Comparison of ENCODE assay signal across 8 cellular contexts in genomic region chr16:87956169-87956770, GRCh38. TPM values are rescaled to one million over a fixed set of nuclear protein-coding genes. Genes with fewer than 3 reads are reported as not detected.
A peak's percentile ranks its signal among the peaks of the same experiment; 100 is the strongest.
DNase-seq lines count a peak whose midpoint lies in the region; ATAC-seq and TF ChIP-seq lines count a peak whose summit lies in the region.

No MANE protein-coding gene starts in this region.

- H3K36me3 Mint-ChIP-seq in IgD-negative memory B cell (peaks cover 1% of the 10 kb centered on the region), endothelial cell (ENCODE audit: low read depth, unreplicated experiment) (peaks cover 26% of the 10 kb centered on the region), osteocyte (ENCODE audit: unreplicated experiment) (peaks cover 11% of the 10 kb centered on the region)
- H3K36me3 Mint-ChIP-seq in activated CD4-positive, alpha-beta memory T cell treated with anti-CD3 and anti-CD28 coated beads for 36 hours: peaks cover 20% of the 10 kb centered on the region

- intact Hi-C loops in activated CD4-positive, alpha-beta memory T cell treated with anti-CD3 and anti-CD28 coated beads for 36 hours (cut with micrococcal nuclease): loop anchor here (2.0 to 10.0 kb wide), 2 partner anchors 49 to 59 kb away; no protein-coding TSS in a partner anchor
- intact Hi-C loops in upper lobe of right lung (cut with DNase I): no loop called here

- peaks cover 46 to 50% (median 47%) of the 10 kb centered on the region in 3 donors for H3K4me1 Mint-ChIP-seq in IgD-negative memory B cell
- peaks cover 83% of the 10 kb centered on the region for H3K4me1 Mint-ChIP-seq in activated CD4-positive, alpha-beta memory T cell treated with anti-CD3 and anti-CD28 coated beads for 36 hours (ENCODE audit: low read depth)
- H3K4me1 Mint-ChIP-seq in endothelial cell (ENCODE audit: unreplicated experiment): peaks cover 59% of the 10 kb centered on the region
- peaks cover 34% of the 10 kb centered on the region for H3K4me1 Mint-ChIP-seq in osteocyte (ENCODE audit: unreplicated experiment)

- peak overlapping the region; percentile 98 for H3K27ac ChIP-seq in upper lobe of right lung

- no peaks in the 10 kb centered on the region for H3K27me3 ChIP-seq in upper lobe of right lung

- CTCF ChIA-PET in activated CD4-positive, alpha-beta memory T cell treated with anti-CD3 and anti-CD28 coated beads for 36 hours (lab: Charles Lee): interaction anchor here (1.3 to 2.3 kb wide), 3 partner anchors 84 to 482 kb away, joined by 3 to 8 read pairs (median 6); no protein-coding TSS in a partner anchor

- H3K4me3 ChIP-seq in upper lobe of right lung: peak overlapping the region; percentile 2

- TF ChIP-seq CTCF in endothelial cell (IDR thresholded peaks at IDR 0.05; ENCODE audit: unreplicated experiment): no peak
- TF ChIP-seq CTCF in osteocyte (IDR thresholded peaks at IDR 0.05): no peak
- no peak for TF ChIP-seq CTCF in upper lobe of right lung (IDR thresholded peaks at IDR 0.05)

- POLR2A ChIA-PET in activated CD4-positive, alpha-beta memory T cell treated with anti-CD3 and anti-CD28 coated beads for 36 hours (lab: Charles Lee): interaction anchor here (1.0 to 1.2 kb wide), 2 partner anchors 10 to 81 kb away, joined by 3 to 6 read pairs; no protein-coding TSS in a partner anchor

- peak; percentile 4 for ATAC-seq in upper lobe of right lung

- peak overlapping the region; percentile 86 to 95 (median 92) for H3K27ac Mint-ChIP-seq in IgD-negative memory B cell
- peak overlapping the region; percentile 99 for H3K27ac Mint-ChIP-seq in activated CD4-positive, alpha-beta memory T cell treated with anti-CD3 and anti-CD28 coated beads for 36 hours
- H3K27ac Mint-ChIP-seq in endothelial cell (ENCODE audit: unreplicated experiment): peak overlapping the region; percentile 82
- peak overlapping the region; percentile 23 for H3K27ac Mint-ChIP-seq in osteocyte (ENCODE audit: unreplicated experiment)

- peak overlapping the region; percentile 63 to 90 (median 83) for H3K4me3 Mint-ChIP-seq in IgD-negative memory B cell
- H3K4me3 Mint-ChIP-seq in activated CD4-positive, alpha-beta memory T cell treated with anti-CD3 and anti-CD28 coated beads for 36 hours: peak overlapping the region; percentile 77
- H3K4me3 Mint-ChIP-seq in endothelial cell (ENCODE audit: unreplicated experiment): no peak overlapping the region
- no peak overlapping the region for H3K4me3 Mint-ChIP-seq in osteocyte (ENCODE audit: unreplicated experiment)

- no peaks in the 10 kb centered on the region for H3K27me3 Mint-ChIP-seq in IgD-negative memory B cell
- no peaks in the 10 kb centered on the region for H3K27me3 Mint-ChIP-seq in activated CD4-positive, alpha-beta memory T cell treated with anti-CD3 and anti-CD28 coated beads for 36 hours
- H3K27me3 Mint-ChIP-seq in endothelial cell (ENCODE audit: unreplicated experiment): peaks cover 4% of the 10 kb centered on the region
- H3K27me3 Mint-ChIP-seq in osteocyte (ENCODE audit: unreplicated experiment): no peaks in the 10 kb centered on the region

- H3K4me1 ChIP-seq in upper lobe of right lung: peaks cover 44% of the 10 kb centered on the region

- H3K36me3 ChIP-seq in upper lobe of right lung: peaks cover 6% of the 10 kb centered on the region

- H3K9me3 Mint-ChIP-seq in IgD-negative memory B cell (no peaks in the 10 kb centered on the region), endothelial cell (ENCODE audit: unreplicated experiment) (no peaks in the 10 kb centered on the region), osteocyte (ENCODE audit: unreplicated experiment) (no peaks in the 10 kb centered on the region)
- no peaks in the 10 kb centered on the region for H3K9me3 Mint-ChIP-seq in activated CD4-positive, alpha-beta memory T cell treated with anti-CD3 and anti-CD28 coated beads for 36 hours

- no peaks in the 10 kb centered on the region for H3K9me3 ChIP-seq in upper lobe of right lung

- DNase-seq in ELR (ENCODE audit: low read depth) (peak; percentile 56), endothelial cell (ENCODE audit: low spot score) (no peak), osteocyte (ENCODE audit: extremely low spot score, unreplicated experiment) (no peak), upper lobe of right lung (no peak), dedifferentiated amniotic fluid mesenchymal stem cell (ENCODE audit: extremely low spot score) (no peak), NCI-H748 (lab: John Stamatoyannopoulos, UW; ENCODE audit: unreplicated experiment) (no peak)
- peak; percentile 90 for DNase-seq in activated CD4-positive, alpha-beta memory T cell treated with anti-CD3 and anti-CD28 coated beads for 36 hours

RNA-seq across cellular contexts. Expression of gene BANP, which starts 5.0 kb away (rescaled TPM):
- 37.3 TPM for polyA plus RNA-seq in IgD-negative memory B cell
- total RNA-seq in activated CD4-positive, alpha-beta memory T cell treated with anti-CD3 and anti-CD28 coated beads for 36 hours: 10 to 100 TPM; 29.6 to 30.6 TPM
- total RNA-seq in endothelial cell (ENCODE audit: unreplicated experiment) (33.3 TPM), osteocyte (19.5 and 20.5 TPM in 2 replicates), upper lobe of right lung (20.6 TPM)

RNA-seq across cellular contexts. Expression of gene CA5A, which starts 19.9 kb away (rescaled TPM):
- not detected for polyA plus RNA-seq in IgD-negative memory B cell
- not detected for total RNA-seq in activated CD4-positive, alpha-beta memory T cell treated with anti-CD3 and anti-CD28 coated beads for 36 hours
- total RNA-seq in endothelial cell (ENCODE audit: unreplicated experiment) (not detected), osteocyte (not detected in 2 replicates), upper lobe of right lung (not detected)

Comparison
In these comparisons a context has a peak if more than half of its experiments do, and no peak if none do; other contexts are left out.
1. DNase-seq: peak in ELR (single experiment) and activated CD4-positive, alpha-beta memory T cell treated with anti-CD3 and anti-CD28 coated beads for 36 hours (single experiment); none in endothelial cell (single experiment), osteocyte (single experiment), upper lobe of right lung (single experiment), dedifferentiated amniotic fluid mesenchymal stem cell (single experiment) and NCI-H748 (single experiment).
2. H3K27ac Mint-ChIP-seq: peak in every context shown above with its lines; median percentile 99 in activated CD4-positive, alpha-beta memory T cell treated with anti-CD3 and anti-CD28 coated beads for 36 hours; 92 in IgD-negative memory B cell; 82 in endothelial cell; 23 in osteocyte.
3. H3K4me3 Mint-ChIP-seq: peak in IgD-negative memory B cell (4 of 4) and activated CD4-positive, alpha-beta memory T cell treated with anti-CD3 and anti-CD28 coated beads for 36 hours (single experiment); none in endothelial cell (single experiment) and osteocyte (single experiment).